8 cellular contexts compared by ENCODE assay signal in genomic region chr14:64983439-64984310, GRCh38. TPM values are rescaled to one million over a fixed set of nuclear protein-coding genes. Genes with fewer than 3 reads are reported as not detected.
DNase-seq lines count a peak whose midpoint lies in the region; ATAC-seq, FAIRE-seq and TF ChIP-seq lines count a peak whose summit lies in the region.

No MANE protein-coding gene starts in this region.

- TF ChIP-seq RAD21 in liver (IDR thresholded peaks at IDR 0.05) = peak; percentile 92 to 96

- TF ChIP-seq POLR2A in breast epithelium (IDR thresholded peaks at IDR 0.05) = no peak

- DNase-seq in D721Med (ENCODE audit: insufficient read length, low spot score) = no peak
- DNase-seq in HEK293T (ENCODE audit: extremely low spot score) = peak; percentile 41
- DNase-seq in Panc1 (ENCODE audit: low read depth, low spot score) = peak; percentile 15
- DNase-seq in breast epithelium (ENCODE audit: low spot score in 2 of 2) = no peak
- DNase-seq in type B pancreatic cell (ENCODE audit: extremely low spot score, unreplicated experiment) = no peak
- DNase-seq in islet precursor cell = no peak

- CTCF ChIA-PET in HEK293T (lab: Yijun Ruan, JAX) = interaction anchor here (0.6 kb wide), 1 partner anchor 9 kb away, joined by 4 read pairs; no protein-coding TSS in a partner anchor
- CTCF ChIA-PET in Panc1 (lab: Charles Lee) = interaction anchor here (0.7 kb wide), 1 partner anchor 9 kb away, joined by 5 read pairs; no protein-coding TSS in a partner anchor

- in situ Hi-C loops in Panc1 (cut with HindIII; ENCODE audit: low pct_unique_long_range_greater_than_20kb, low sequenced_read_pairs) = no loop called here

- no peaks in the 10 kb centered on the region for H3K9me3 ChIP-seq in Panc1 (ENCODE audit: control insufficient read depth, insufficient read depth, low read depth, low read length)
- H3K9me3 ChIP-seq in breast epithelium = no peaks in the 10 kb centered on the region
- H3K9me3 ChIP-seq in liver (ENCODE audit: control insufficient read depth in 4 of 4, low read length in 3 of 4) = no peaks in the 10 kb centered on the region

- peaks cover 9% of the 10 kb centered on the region for H3K27me3 Mint-ChIP-seq in type B pancreatic cell

- H3K27ac ChIP-seq in Panc1 (ENCODE audit: low read length) (no peak overlapping the region), breast epithelium (peak overlapping the region in 1 of 2 donors; percentile 22), liver (ENCODE audit: low read depth in 1 of 2, low read length in 2 of 2) (no peak overlapping the region)

- H3K9ac ChIP-seq in liver (ENCODE audit: low read depth in 1 of 2, low read length in 2 of 2) = no peak overlapping the region

- H3K36me3 ChIP-seq in Panc1 (ENCODE audit: control insufficient read depth, insufficient read depth, low read length) = peaks cover 4% of the 10 kb centered on the region; the same call in 1 of the 2 replicates
- no peaks in the 10 kb centered on the region for H3K36me3 ChIP-seq in breast epithelium
- no peaks in the 10 kb centered on the region for H3K36me3 ChIP-seq in liver (ENCODE audit: control insufficient read depth in 4 of 4, insufficient read depth in 3 of 4, low read depth in 1 of 4, low read length in 3 of 4)

- no peaks in the 10 kb centered on the region for H3K9me3 Mint-ChIP-seq in type B pancreatic cell

- H3K4me3 Mint-ChIP-seq in type B pancreatic cell = peak overlapping the region; percentile 82

- H3K4me1 Mint-ChIP-seq in type B pancreatic cell (ENCODE audit: unreplicated experiment) = peaks cover 16% of the 10 kb centered on the region

- TF ChIP-seq CTCF in D721Med (IDR thresholded peaks at IDR 0.05; ENCODE audit: insufficient read depth, missing control alignments) (peak; percentile 63), Panc1 (IDR thresholded peaks at IDR 0.05) (peak; percentile 67), breast epithelium (IDR thresholded peaks at IDR 0.05) (peak; percentile 14 to 72 (median 50)), liver (IDR thresholded peaks at IDR 0.05; ENCODE audit: low read depth, low read length, missing input control) (peak; percentile 64), type B pancreatic cell (conservative IDR thresholded peaks at IDR 0.05) (peak; percentile 82)

- POLR2A ChIA-PET in HEK293T (lab: Yijun Ruan, JAX) (no interaction called here), Panc1 (lab: Charles Lee) (interaction anchor here (0.6 kb wide), 1 partner anchor 9 kb away, joined by 3 read pairs; no protein-coding TSS in a partner anchor)

- FAIRE-seq in D721Med (lab: Jason Lieb, UNC) = no peak

- peaks cover under 1% of the 10 kb centered on the region for H3K36me3 Mint-ChIP-seq in type B pancreatic cell

- H3K4me1 ChIP-seq in Panc1 (ENCODE audit: control insufficient read depth, insufficient read depth, low read length) (peaks cover 7% of the 10 kb centered on the region), breast epithelium (peaks cover 0 to 6% of the 10 kb centered on the region in 2 donors), liver (ENCODE audit: control insufficient read depth in 4 of 4, insufficient read depth in 4 of 4, low read length in 3 of 4) (peaks cover 0 to 25% (median 17%) of the 10 kb centered on the region in 4 donors)

- WGBS in liver = 10% methylated on average over 15 of the region's 15 CpGs

- ATAC-seq in Panc1 (no peak), GM19328 (IDR thresholded peaks at IDR 0.05; ENCODE audit: unreplicated experiment) (no peak)

- peaks cover 2% of the 10 kb centered on the region; the same call in 1 of the 2 replicates for H3K27me3 ChIP-seq in Panc1 (ENCODE audit: control insufficient read depth, insufficient read depth, low read length)
- H3K27me3 ChIP-seq in breast epithelium = no peaks in the 10 kb centered on the region
- no peaks in the 10 kb centered on the region for H3K27me3 ChIP-seq in liver (ENCODE audit: control insufficient read depth in 4 of 4, insufficient read depth in 4 of 4, low read length in 3 of 4)

- peak overlapping the region; percentile 61 for H3K27ac Mint-ChIP-seq in type B pancreatic cell

- intact Hi-C loops in Panc1 (cut with micrococcal nuclease; ENCODE audit: unreplicated experiment) (no loop called here), breast epithelium (cut with DNase I; ENCODE audit: low total_unique reads) (no loop called here)

- no TSS peak for BruUV-seq in Panc1 (replicated peaks; lab: Mats Ljungman, UMichigan)

- peak overlapping the region in 1 of 2 experiments; percentile 7; a peak in 1 of 4 replicates for H3K4me3 ChIP-seq in Panc1 (ENCODE audit: low read depth in 2 of 2, low read length in 2 of 2)
- H3K4me3 ChIP-seq in breast epithelium = peak overlapping the region in 2 of 3 donors; percentile 30 to 52
- H3K4me3 ChIP-seq in liver (ENCODE audit: low read depth in 1 of 3, low read length in 3 of 3) = peak overlapping the region in 2 of 3 donors; percentile 34 to 58

TF ChIP-seq in HEK293T, 16 proteins besides CTCF, POLR2A, EP300 and RAD21:
- TF ChIP-seq FOXK2 (IDR thresholded peaks at IDR 0.05) = no peak
- TF ChIP-seq ZNF384 (IDR thresholded peaks at IDR 0.05) = peak; percentile 80

TF ChIP-seq in liver, 16 proteins besides CTCF, POLR2A, EP300 and RAD21 (continues in another document):
- no peak for TF ChIP-seq ZBTB33 (IDR thresholded peaks at IDR 0.05)
- TF ChIP-seq FOXA1 (IDR thresholded peaks at IDR 0.05) = no peak
- no peak for TF ChIP-seq NR2F2 (IDR thresholded peaks at IDR 0.05)
- TF ChIP-seq YY1 (IDR thresholded peaks at IDR 0.05) = no peak
- TF ChIP-seq HNF4A (conservative IDR thresholded peaks at IDR 0.05) = peak in 1 of 2 donors; percentile 17
- no peak for TF ChIP-seq MAX (IDR thresholded peaks at IDR 0.05)
- TF ChIP-seq ATF3 (IDR thresholded peaks at IDR 0.05) = no peak
- no peak for TF ChIP-seq REST (IDR thresholded peaks at IDR 0.05)
- no peak for TF ChIP-seq SP1 (IDR thresholded peaks at IDR 0.05)
- TF ChIP-seq TAF1 (conservative IDR thresholded peaks at IDR 0.05) = no peak

RNA-seq across cellular contexts. Expression of gene FNTB, which starts 3.0 kb away (rescaled TPM):
- total RNA-seq in Panc1 (2021; ENCODE audit: unreplicated experiment) = 13.3 TPM
- polyA plus RNA-seq in Panc1 (2012; ENCODE audit: insufficient read length) = 14.7 TPM
- total RNA-seq in breast epithelium = 10 to 100 TPM; 15.7 to 22.9 (median 18.9) TPM
- total RNA-seq in liver = 10 to 100 TPM; 10.2 to 17.2 TPM
- polyA plus RNA-seq in liver = 1 to 10 TPM; 6.3 to 7.8 TPM
- total RNA-seq in type B pancreatic cell (ENCODE audit: low replicate concordance) = 30.1 and 31.2 TPM in 2 replicates

RNA-seq across cellular contexts. Expression of gene RAB15, which starts 11.5 kb away (rescaled TPM):
- total RNA-seq in Panc1 (2021; ENCODE audit: unreplicated experiment) = 6.0 TPM
- polyA plus RNA-seq in Panc1 (2012; ENCODE audit: insufficient read length) = 5.4 TPM
- total RNA-seq in breast epithelium = 10 to 100 TPM in 2 of 3 donors, 1 to 10 TPM in 1; 1.3 to 24.0 (median 17.7) TPM
- total RNA-seq in liver = 10 to 100 TPM in 1 of 2 donors, 1 to 10 TPM in 1; 5.7 to 18.0 TPM
- polyA plus RNA-seq in liver = 10 to 100 TPM in 1 of 2 donors, 1 to 10 TPM in 1; 5.5 to 16.5 TPM
- total RNA-seq in type B pancreatic cell (ENCODE audit: low replicate concordance) = 31.4 and 55.6 TPM in 2 replicates

RNA-seq across cellular contexts. Expression of gene GPX2, which starts 41.1 kb away (rescaled TPM):
- total RNA-seq in Panc1 (2021; ENCODE audit: unreplicated experiment) (0.15 TPM), breast epithelium (1 to 10 TPM in 2 of 3 donors, not detected in 1; 4.4 to 7.5 TPM), liver (10 to 100 TPM in 1 of 2 donors, 1 to 10 TPM in 1; 6.9 to 38.6 TPM), type B pancreatic cell (ENCODE audit: low replicate concordance) (39.2 and 69.7 TPM in 2 replicates)
- polyA plus RNA-seq in Panc1 (2012; ENCODE audit: insufficient read length) = not detected
- polyA plus RNA-seq in liver = 1,000 to 10,000 TPM in 1 of 2 donors, 100 to 1,000 TPM in 1; 611 to 1,067 TPM

Comparison
In these comparisons a context has a peak if more than half of its experiments do, and no peak if none do; other contexts are left out.
1. DNase-seq: peak in HEK293T (single experiment) and Panc1 (single experiment); none in D721Med (single experiment), breast epithelium (0 of 2), type B pancreatic cell (single experiment) and islet precursor cell (single experiment).
2. Peak in every context shown above with its lines, with median percentiles within 50 percentile points of each other: CTCF ChIP-seq.